ENCODE assay signal across 8 cellular contexts in the genomic region with DNA sequence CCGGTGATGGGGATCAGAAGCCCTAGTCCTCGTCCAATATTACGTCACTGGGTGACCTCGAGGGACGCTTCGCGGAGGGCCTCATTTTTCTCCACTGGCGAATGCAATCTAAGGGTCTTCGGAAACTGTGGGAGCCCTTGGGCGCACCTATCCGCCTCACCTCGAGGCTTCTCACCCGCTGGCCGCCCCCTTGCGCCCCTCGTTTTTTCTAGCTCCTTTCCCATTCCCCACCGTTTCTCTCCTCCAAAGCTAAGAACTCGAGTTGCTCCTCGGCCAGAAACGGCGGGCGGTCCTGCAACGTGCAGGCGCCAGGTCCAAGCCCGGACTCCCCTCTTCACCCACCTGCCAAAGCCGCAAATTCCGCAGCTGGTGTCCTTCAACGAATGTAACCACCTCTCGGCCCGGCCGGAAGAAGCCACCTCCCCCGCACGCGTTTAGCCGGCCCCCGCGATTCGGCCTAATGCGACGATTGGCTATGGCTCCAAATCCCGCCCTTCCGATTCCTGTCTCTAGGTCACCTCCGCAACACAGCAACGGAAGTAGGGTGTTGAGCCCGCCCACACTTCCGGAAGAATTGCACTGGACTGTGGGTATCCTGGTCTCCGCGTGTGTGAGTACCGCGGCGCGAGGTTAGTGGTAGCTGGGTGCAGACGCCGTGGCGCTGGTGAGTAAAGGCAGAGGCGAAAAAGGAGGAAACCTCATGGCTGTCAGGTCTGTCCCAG. TPM values are rescaled to one million over a fixed set of nuclear protein-coding genes. Genes with fewer than 3 reads are reported as not detected.
DNase-seq lines count a peak whose midpoint lies in the region; ATAC-seq and TF ChIP-seq lines count a peak whose summit lies in the region.

A gene with protein sequence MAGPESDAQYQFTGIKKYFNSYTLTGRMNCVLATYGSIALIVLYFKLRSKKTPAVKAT (minus strand): TSS at position 409 of the 722 bp plus-strand sequence. CDS start 4,018 bp downstream, outside the sequence.
A gene with protein sequence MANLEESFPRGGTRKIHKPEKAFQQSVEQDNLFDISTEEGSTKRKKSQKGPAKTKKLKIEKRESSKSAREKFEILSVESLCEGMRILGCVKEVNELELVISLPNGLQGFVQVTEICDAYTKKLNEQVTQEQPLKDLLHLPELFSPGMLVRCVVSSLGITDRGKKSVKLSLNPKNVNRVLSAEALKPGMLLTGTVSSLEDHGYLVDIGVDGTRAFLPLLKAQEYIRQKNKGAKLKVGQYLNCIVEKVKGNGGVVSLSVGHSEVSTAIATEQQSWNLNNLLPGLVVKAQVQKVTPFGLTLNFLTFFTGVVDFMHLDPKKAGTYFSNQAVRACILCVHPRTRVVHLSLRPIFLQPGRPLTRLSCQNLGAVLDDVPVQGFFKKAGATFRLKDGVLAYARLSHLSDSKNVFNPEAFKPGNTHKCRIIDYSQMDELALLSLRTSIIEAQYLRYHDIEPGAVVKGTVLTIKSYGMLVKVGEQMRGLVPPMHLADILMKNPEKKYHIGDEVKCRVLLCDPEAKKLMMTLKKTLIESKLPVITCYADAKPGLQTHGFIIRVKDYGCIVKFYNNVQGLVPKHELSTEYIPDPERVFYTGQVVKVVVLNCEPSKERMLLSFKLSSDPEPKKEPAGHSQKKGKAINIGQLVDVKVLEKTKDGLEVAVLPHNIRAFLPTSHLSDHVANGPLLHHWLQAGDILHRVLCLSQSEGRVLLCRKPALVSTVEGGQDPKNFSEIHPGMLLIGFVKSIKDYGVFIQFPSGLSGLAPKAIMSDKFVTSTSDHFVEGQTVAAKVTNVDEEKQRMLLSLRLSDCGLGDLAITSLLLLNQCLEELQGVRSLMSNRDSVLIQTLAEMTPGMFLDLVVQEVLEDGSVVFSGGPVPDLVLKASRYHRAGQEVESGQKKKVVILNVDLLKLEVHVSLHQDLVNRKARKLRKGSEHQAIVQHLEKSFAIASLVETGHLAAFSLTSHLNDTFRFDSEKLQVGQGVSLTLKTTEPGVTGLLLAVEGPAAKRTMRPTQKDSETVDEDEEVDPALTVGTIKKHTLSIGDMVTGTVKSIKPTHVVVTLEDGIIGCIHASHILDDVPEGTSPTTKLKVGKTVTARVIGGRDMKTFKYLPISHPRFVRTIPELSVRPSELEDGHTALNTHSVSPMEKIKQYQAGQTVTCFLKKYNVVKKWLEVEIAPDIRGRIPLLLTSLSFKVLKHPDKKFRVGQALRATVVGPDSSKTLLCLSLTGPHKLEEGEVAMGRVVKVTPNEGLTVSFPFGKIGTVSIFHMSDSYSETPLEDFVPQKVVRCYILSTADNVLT (N-terminal part only) (plus strand): TSS at position 560 of the 722 bp plus-strand sequence. CDS start 1,801 bp downstream, outside the sequence.

- H3K9ac ChIP-seq in KMS-11: peak within 1 kb of the TSS; percentile 81

- H3K4me2 ChIP-seq in KMS-11: peak within 1 kb of the TSS; percentile 94

- peak; percentile 67 to 75 for TF ChIP-seq POLR2A in Peyer's patch (IDR thresholded peaks at IDR 0.05)
- peak; percentile 7 for TF ChIP-seq POLR2A in esophagus muscularis mucosa (IDR thresholded peaks at IDR 0.05; ENCODE audit: low read depth)

- peak within 1 kb of the TSS; percentile 66 for H2AFZ ChIP-seq in KMS-11 (ENCODE audit: low read depth)

- ATAC-seq in GM21723 (IDR thresholded peaks at IDR 0.05; ENCODE audit: unreplicated experiment): peak; percentile 99
- ATAC-seq in activated T-cell treated with anti-CD3 and anti-CD28 coated beads, Interleukin-2, amount 50 U/mL, for 72 hours (replicated peaks in 1 of 2): peak; percentile 100
- peak; percentile 100 for ATAC-seq in stimulated activated effector memory CD8-positive, alpha-beta T cell treated with anti-CD3 and anti-CD28 coated beads, Interleukin-12 subunit alpha, Interleukin-12 subunit beta, amount 100 ng/mL, for 72 hours

- H3K4me3 ChIP-seq in KMS-11 (IDR thresholded peaks at IDR 0.05; ENCODE audit: insufficient read depth, low read depth, low read length): no peak within 1 kb of the TSS
- peak within 1 kb of the TSS; percentile 66 to 87 (median 74) for H3K4me3 ChIP-seq in Peyer's patch
- peak within 1 kb of the TSS; percentile 85 to 99 (median 93) for H3K4me3 ChIP-seq in esophagus muscularis mucosa

- H3K36me3 Mint-ChIP-seq in activated T-cell treated with anti-CD3 and anti-CD28 coated beads, Interleukin-2, amount 50 U/mL, for 72 hours (ENCODE audit: insufficient read depth in 2 of 2): peaks cover 6 to 23% of the 10 kb centered on the region in 2 donors
- peaks cover 74% of the 10 kb centered on the region for H3K36me3 Mint-ChIP-seq in stimulated activated effector memory CD8-positive, alpha-beta T cell treated with anti-CD3 and anti-CD28 coated beads, Interleukin-12 subunit alpha, Interleukin-12 subunit beta, amount 100 ng/mL, for 72 hours

- intact Hi-C loops in esophagus muscularis mucosa (cut with DNase I): loop anchor here (5.0 kb wide), 1 partner anchor 34 kb away; no protein-coding TSS in a partner anchor

- 2% methylated on average over 33 of the region's 56 CpGs for WGBS in esophagus muscularis mucosa

- no peaks in the 10 kb centered on the region for H3K27me3 ChIP-seq in KMS-11 (ENCODE audit: insufficient read depth, low read depth)
- no peaks in the 10 kb centered on the region for H3K27me3 ChIP-seq in Peyer's patch
- no peaks in the 10 kb centered on the region for H3K27me3 ChIP-seq in esophagus muscularis mucosa

- no peaks in the 10 kb centered on the region for H4K20me1 ChIP-seq in KMS-11 (ENCODE audit: insufficient read depth)

- H3K36me3 ChIP-seq in KMS-11 (ENCODE audit: insufficient read depth) (no peaks in the 10 kb centered on the region; the same call in 1 of the 2 replicates), Peyer's patch (peaks cover 0 to 38% (median 0%) of the 10 kb centered on the region in 3 donors), esophagus muscularis mucosa (peaks cover 36 to 59% (median 40%) of the 10 kb centered on the region in 4 donors)

- H3K27me3 Mint-ChIP-seq in activated T-cell treated with anti-CD3 and anti-CD28 coated beads, Interleukin-2, amount 50 U/mL, for 72 hours (ENCODE audit: low read depth): no peaks in the 10 kb centered on the region

- TF ChIP-seq CTCF in KMS-11 (conservative IDR thresholded peaks at IDR 0.05; ENCODE audit: low read depth, low read length) (no peak), Peyer's patch (IDR thresholded peaks at IDR 0.05) (peak in 2 of 6 experiments; percentile 15 to 20), esophagus muscularis mucosa (IDR thresholded peaks at IDR 0.05) (peak in 1 of 3 experiments; percentile 3)

- TF ChIP-seq EP300 in esophagus muscularis mucosa (IDR thresholded peaks at IDR 0.05): no peak

- H3K4me1 ChIP-seq in KMS-11 (ENCODE audit: low read depth, poor library complexity, severe bottlenecking) (peaks cover 42% of the 10 kb centered on the region), Peyer's patch (peaks cover 0 to 27% (median 9%) of the 10 kb centered on the region in 4 donors), esophagus muscularis mucosa (peaks cover 34 to 48% (median 43%) of the 10 kb centered on the region in 4 donors)

- H3K79me2 ChIP-seq in KMS-11 (ENCODE audit: insufficient read depth, low read depth): peaks cover 68% of the 10 kb centered on the region

- H3K27ac Mint-ChIP-seq in activated T-cell treated with anti-CD3 and anti-CD28 coated beads, Interleukin-2, amount 50 U/mL, for 72 hours: peak within 1 kb of the TSS; percentile 99
- peak within 1 kb of the TSS; percentile 99 for H3K27ac Mint-ChIP-seq in stimulated activated effector memory CD8-positive, alpha-beta T cell treated with anti-CD3 and anti-CD28 coated beads, Interleukin-12 subunit alpha, Interleukin-12 subunit beta, amount 100 ng/mL, for 72 hours

- H3K9me3 Mint-ChIP-seq in activated T-cell treated with anti-CD3 and anti-CD28 coated beads, Interleukin-2, amount 50 U/mL, for 72 hours: no peaks in the 10 kb centered on the region
- no peaks in the 10 kb centered on the region for H3K9me3 Mint-ChIP-seq in stimulated activated effector memory CD8-positive, alpha-beta T cell treated with anti-CD3 and anti-CD28 coated beads, Interleukin-12 subunit alpha, Interleukin-12 subunit beta, amount 100 ng/mL, for 72 hours

- H3K27ac ChIP-seq in KMS-11 (peak within 1 kb of the TSS; percentile 68), Peyer's patch (peak within 1 kb of the TSS; percentile 67 to 86 (median 82)), esophagus muscularis mucosa (replicated peaks in 1 of 4) (peak within 1 kb of the TSS; percentile 88 to 96 (median 92))

- H3K9me3 ChIP-seq in Peyer's patch (no peaks in the 10 kb centered on the region), esophagus muscularis mucosa (no peaks in the 10 kb centered on the region)

- peaks cover 61% of the 10 kb centered on the region for H3K4me1 Mint-ChIP-seq in activated T-cell treated with anti-CD3 and anti-CD28 coated beads, Interleukin-2, amount 50 U/mL, for 72 hours (ENCODE audit: low read depth)
- peaks cover 52% of the 10 kb centered on the region for H3K4me1 Mint-ChIP-seq in stimulated activated effector memory CD8-positive, alpha-beta T cell treated with anti-CD3 and anti-CD28 coated beads, Interleukin-12 subunit alpha, Interleukin-12 subunit beta, amount 100 ng/mL, for 72 hours

- peak within 1 kb of the TSS; percentile 97 to 98 for H3K4me3 Mint-ChIP-seq in activated T-cell treated with anti-CD3 and anti-CD28 coated beads, Interleukin-2, amount 50 U/mL, for 72 hours
- H3K4me3 Mint-ChIP-seq in stimulated activated effector memory CD8-positive, alpha-beta T cell treated with anti-CD3 and anti-CD28 coated beads, Interleukin-12 subunit alpha, Interleukin-12 subunit beta, amount 100 ng/mL, for 72 hours: peak within 1 kb of the TSS; percentile 100

- peak; percentile 82 for DNase-seq in DMS79 (lab: John Stamatoyannopoulos, UW)
- DNase-seq in Peyer's patch: peak; percentile 97 to 99 (median 97)
- peak; percentile 96 to 98 for DNase-seq in activated T-cell treated with anti-CD3 and anti-CD28 coated beads, Interleukin-2, amount 50 U/mL, for 72 hours
- DNase-seq in esophagus muscularis mucosa (ENCODE audit: extremely low spot score): peak; percentile 100
- DNase-seq in myocyte (ENCODE audit: low read depth): peak; percentile 99
- DNase-seq in stimulated activated effector memory CD8-positive, alpha-beta T cell treated with anti-CD3 and anti-CD28 coated beads, Interleukin-12 subunit alpha, Interleukin-12 subunit beta, amount 100 ng/mL, for 72 hours (ENCODE audit: low spot score in 2 of 2): peak; percentile 85 to 98

RNA-seq across cellular contexts. Expression of the first gene that starts in this region (rescaled TPM):
- 100 to 1,000 TPM in 3 of 4 donors, 10 to 100 TPM in 1; 78.6 to 235 (median 167) TPM for total RNA-seq in Peyer's patch
- 100 to 1,000 TPM; 245 to 260 TPM for total RNA-seq in activated T-cell treated with anti-CD3 and anti-CD28 coated beads, Interleukin-2, amount 50 U/mL, for 72 hours
- 100 to 1,000 TPM; 199 to 591 (median 327) TPM for total RNA-seq in esophagus muscularis mucosa
- 304 and 376 TPM in 2 replicates for total RNA-seq in myocyte
- polyA plus RNA-seq in myocyte (2012): 480 TPM

RNA-seq across cellular contexts. Expression of the second gene that starts in this region (rescaled TPM):
- total RNA-seq in Peyer's patch (10 to 100 TPM; 11.6 to 42.1 (median 19.0) TPM), esophagus muscularis mucosa (10 to 100 TPM; 12.0 to 17.4 (median 15.0) TPM), myocyte (30.6 and 32.3 TPM in 2 replicates)
- total RNA-seq in activated T-cell treated with anti-CD3 and anti-CD28 coated beads, Interleukin-2, amount 50 U/mL, for 72 hours: 10 to 100 TPM; 41.2 to 54.0 TPM
- polyA plus RNA-seq in myocyte (2012): 19.8 TPM
